In genomic region chr4:102734591-102735385, GRCh38 we compare ENCODE assay signal across 9 cellular contexts. TPM values are rescaled to one million over a fixed set of nuclear protein-coding genes. Genes with fewer than 3 reads are reported as not detected.
DNase-seq lines count a peak whose midpoint lies in the region; ATAC-seq and TF ChIP-seq lines count a peak whose summit lies in the region.
"Had no signal": no experiment of that assay in that cellular context is flagged by ENCODE, and none has a peak within 500 bp of the region (broad histone marks: within the 10 kb centered on the region; RNA-seq: fewer than 3 reads in every experiment).

No MANE protein-coding gene starts in this region.

- H3K27ac Mint-ChIP-seq in IgD-negative memory B cell = peak overlapping the region in 2 of 3 donors; percentile 30 to 90
- peak overlapping the region; percentile 75 to 91 for H3K27ac Mint-ChIP-seq in effector memory CD8-positive, alpha-beta T cell

- H3K4me1 Mint-ChIP-seq in IgD-negative memory B cell = peaks cover 24 to 46% (median 35%) of the 10 kb centered on the region in 3 donors
- peaks cover 20 to 47% of the 10 kb centered on the region in 2 donors for H3K4me1 Mint-ChIP-seq in effector memory CD8-positive, alpha-beta T cell (ENCODE audit: low read depth in 2 of 2)

- H3K4me1 ChIP-seq in thyroid gland = peaks cover 8 to 13% of the 10 kb centered on the region in 2 donors

- H3K36me3 ChIP-seq in thyroid gland = no peaks in the 10 kb centered on the region
- H3K36me3 ChIP-seq: thoracic aorta had no signal

- H3K27me3 ChIP-seq in thyroid gland = no peaks in the 10 kb centered on the region

- no peaks in the 10 kb centered on the region for H3K27me3 Mint-ChIP-seq in IgD-negative memory B cell
- H3K27me3 Mint-ChIP-seq in effector memory CD8-positive, alpha-beta T cell = no peaks in the 10 kb centered on the region

- no peak overlapping the region for H3K4me3 ChIP-seq in thyroid gland (replicated peaks in 1 of 3)
- H3K4me3 ChIP-seq: thoracic aorta had no signal

- no peak overlapping the region for H3K27ac ChIP-seq in thyroid gland
- H3K27ac ChIP-seq: thoracic aorta had no signal

- H3K9me3 Mint-ChIP-seq in IgD-negative memory B cell = peaks cover 5 to 14% (median 9%) of the 10 kb centered on the region in 3 donors
- peaks cover 5 to 20% of the 10 kb centered on the region in 2 donors for H3K9me3 Mint-ChIP-seq in effector memory CD8-positive, alpha-beta T cell

- peaks cover 22% of the 10 kb centered on the region for H3K36me3 Mint-ChIP-seq in IgD-negative memory B cell
- peaks cover 12% of the 10 kb centered on the region for H3K36me3 Mint-ChIP-seq in effector memory CD8-positive, alpha-beta T cell (ENCODE audit: insufficient read depth)

- no peaks in the 10 kb centered on the region for H3K9me3 ChIP-seq in thyroid gland

- H3K4me3 Mint-ChIP-seq in IgD-negative memory B cell = peak overlapping the region in 1 of 4 donors; percentile 37
- H3K4me3 Mint-ChIP-seq in effector memory CD8-positive, alpha-beta T cell = no peak overlapping the region

- intact Hi-C loops in thyroid gland (cut with DNase I) = no loop called here

- TF ChIP-seq POLR2A in thyroid gland (IDR thresholded peaks at IDR 0.05) = no peak

- WGBS in thyroid gland, 2 donors = 71 to 74% methylated on average over 5 of the region's 5 CpGs

- ATAC-seq in GM18499 (IDR thresholded peaks at IDR 0.05; ENCODE audit: insufficient read depth, unreplicated experiment) (peak; percentile 99), GM21529 (IDR thresholded peaks at IDR 0.05; ENCODE audit: unreplicated experiment) (peak; percentile 98)
- ATAC-seq in effector memory CD8-positive, alpha-beta T cell (replicated peaks) = peak; percentile 70

- no peak for TF ChIP-seq CTCF in thyroid gland (IDR thresholded peaks at IDR 0.05)

- DNase-seq in effector memory CD8-positive, alpha-beta T cell = no peak
- DNase-seq in stromal cell of bone marrow (ENCODE audit: low read depth) = peak; percentile 35
- no peak for DNase-seq in OCI-M2 (lab: John Stamatoyannopoulos, UW; ENCODE audit: unreplicated experiment)
- DNase-seq in mesenteric fat pad (ENCODE audit: low spot score) = no peak
- DNase-seq in thyroid gland = no peak

RNA-seq across cellular contexts. Expression of gene MANBA, which starts 26.0 kb away (rescaled TPM):
- 32.4 TPM for polyA plus RNA-seq in IgD-negative memory B cell
- total RNA-seq in mesenteric fat pad (21.4 TPM), thyroid gland (10 to 100 TPM; 41.3 to 53.4 (median 45.5) TPM)
